19 cellular contexts compared by ENCODE assay signal in genomic region chr2:45776160-45776955, GRCh38.
A peak's percentile ranks its signal among the peaks of the same experiment; 100 is the strongest.
DNase-seq lines count a peak whose midpoint lies in the region; ATAC-seq, FAIRE-seq and TF ChIP-seq lines count a peak whose summit lies in the region.
"Had no signal": no experiment of that assay in that cellular context is flagged by ENCODE, and none has a peak within 500 bp of the region (broad histone marks: within the 10 kb centered on the region; RNA-seq: fewer than 3 reads in every experiment).

No MANE protein-coding gene starts in this region.

- peaks cover 17% of the 10 kb centered on the region for H3K27me3 Mint-ChIP-seq in nephron (ENCODE audit: low read depth)

- H3K4me1 Mint-ChIP-seq in nephron = peaks cover 19% of the 10 kb centered on the region

- intact Hi-C loops in GM12878 (cut with micrococcal nuclease; ENCODE audit: unreplicated experiment) = no loop called here

- H3K27ac ChIP-seq in BLaER1 (peak overlapping the region; percentile 78), GM12878 (ENCODE audit: control insufficient read depth, insufficient read depth) (no peak overlapping the region)
- H3K27ac ChIP-seq: SJSA1 had no signal

- TF ChIP-seq EP300 in GM12878 (IDR thresholded peaks at IDR 0.05; ENCODE audit: borderline replicate concordance in 1 of 2, control insufficient read depth in 1 of 2, low read depth in 2 of 2, low read length in 2 of 2) = no peak

- DNase-seq in HS-27A (ENCODE audit: low read depth) = peak; percentile 9
- no peak for DNase-seq in GM12878 (ENCODE audit: low read depth, low spot score)
- DNase-seq in stimulated activated naive CD4-positive, alpha-beta T cell (lab: John Stamatoyannopoulos, UW) = no peak
- DNase-seq: activated CD8-positive, alpha-beta memory T cell treated with anti-CD3 and anti-CD28 coated beads for 24 hours; cerebellar nuclear complex; endodermal cell; HCEC 1CT; NCI-H187 treated with DMSO at 0.1 percent for 48 hours; NCI-H446 treated with DMSO at 0.1 percent for 48 hours; OCI-M1 had no signal

- in situ Hi-C loops in GM12878 (cut with MboI) = loop anchor here (5.0 kb wide), 1 partner anchor 129 kb away; no protein-coding TSS in a partner anchor

- peaks cover 1% of the 10 kb centered on the region; the same call in 1 of the 2 replicates for H3K79me2 ChIP-seq in GM12878 (ENCODE audit: control insufficient read depth, insufficient read depth, low read length)

- H2AFZ ChIP-seq in GM12878 (ENCODE audit: control insufficient read depth, low read depth, low read length) = no peak overlapping the region

- H3K4me3 Mint-ChIP-seq in nephron = no peak overlapping the region
- H3K4me3 Mint-ChIP-seq: endodermal cell had no signal

- no peak for TF ChIP-seq CTCF in GM12878 (IDR thresholded peaks at IDR 0.05 in 2 of 3, conservative IDR thresholded peaks at IDR 0.05 in 1 of 3; ENCODE audit: control insufficient read depth in 2 of 3, extremely low read depth in 1 of 3, insufficient read depth in 1 of 3, low read depth in 3 of 3, low read length in 3 of 3)
- no peak for TF ChIP-seq CTCF in nephron (IDR thresholded peaks at IDR 0.05; ENCODE audit: unreplicated experiment in 3 of 3)

- H3K9ac ChIP-seq in BLaER1 (peak overlapping the region; percentile 23; the same call in 1 of the 2 replicates), GM12878 (ENCODE audit: control insufficient read depth, insufficient read depth, low read length) (no peak overlapping the region)

- BruUV-seq in GM12878 (replicated peaks; lab: Mats Ljungman, UMichigan) = no TSS peak

- H3K4me1 ChIP-seq in BLaER1 (peaks cover 100% of the 10 kb centered on the region), GM12878 (ENCODE audit: control insufficient read depth, insufficient read depth, low read length) (peaks cover 13% of the 10 kb centered on the region)

- H3K27ac Mint-ChIP-seq in nephron = peak overlapping the region in 2 of 3 experiments; percentile 10 to 44
- H3K27ac Mint-ChIP-seq: activated T-helper 2 cell treated with anti-CD3 and anti-CD28 coated beads, Interferon-gamma antibody, Interleukin-2, Interleukin-4, amounts not matched to agents 10 μg/mL and 5 μg/mL and 100 μg/mL, durations not matched to agents 14 hours and 24 hours and 36 hours; endodermal cell had no signal

- H3K36me3 ChIP-seq in BLaER1 (peaks cover 27% of the 10 kb centered on the region), GM12878 (ENCODE audit: control insufficient read depth in 2 of 2, insufficient read depth in 2 of 2, low read length in 1 of 2) (no peaks in the 10 kb centered on the region; a peak in 1 of 4 replicates)
- H3K36me3 ChIP-seq: SJSA1 had no signal

- H3K4me2 ChIP-seq in BLaER1 (peak overlapping the region; percentile 91), GM12878 (ENCODE audit: control insufficient read depth, insufficient read depth) (no peak overlapping the region)

- H3K9me3 Mint-ChIP-seq in nephron = peaks cover 4% of the 10 kb centered on the region
- H3K9me3 Mint-ChIP-seq: activated T-helper 2 cell treated with anti-CD3 and anti-CD28 coated beads, Interferon-gamma antibody, Interleukin-2, Interleukin-4, amounts not matched to agents 10 μg/mL and 5 μg/mL and 100 μg/mL, durations not matched to agents 14 hours and 24 hours and 36 hours; endodermal cell had no signal

- H3K27me3 ChIP-seq in BLaER1 = no peaks in the 10 kb centered on the region
- no peaks in the 10 kb centered on the region for H3K27me3 ChIP-seq in GM12878 (replicated peaks in 1 of 2; ENCODE audit: control insufficient read depth in 2 of 2, insufficient read depth in 2 of 2, low read length in 1 of 2)
- H3K27me3 ChIP-seq: SJSA1 had no signal

- H4K20me1 ChIP-seq in BLaER1 (peaks cover 91% of the 10 kb centered on the region), GM12878 (ENCODE audit: control insufficient read depth, insufficient read depth) (no peaks in the 10 kb centered on the region)

- no peak overlapping the region for H3K4me3 ChIP-seq in BLaER1
- no peak overlapping the region for H3K4me3 ChIP-seq in GM12878
- H3K4me3 ChIP-seq: SJSA1 had no signal

- H3K9me3 ChIP-seq in BLaER1 (peaks cover 7% of the 10 kb centered on the region; the same call in 1 of the 2 replicates), GM12878 (replicated peaks; ENCODE audit: control insufficient read depth, insufficient read depth, low read length) (no peaks in the 10 kb centered on the region; the same call in 2 of the 3 replicates)
- H3K9me3 ChIP-seq: SJSA1 had no signal

- RAD21 ChIA-PET in GM12878 (lab: Charles Lee; ENCODE audit: unreplicated experiment) = interaction anchor here (0.7 to 1.5 kb wide), 3 partner anchors 113 to 159 kb away, joined by 3 to 4 read pairs (median 3); no protein-coding TSS in a partner anchor

- no peak for TF ChIP-seq POLR2A in GM12878 (IDR thresholded peaks at IDR 0.05; ENCODE audit: low read depth, low read length)

- POLR2A ChIA-PET in GM12878 (lab: Charles Lee) = no interaction called here

- SMC1A ChIA-PET in GM12878 (lab: Charles Lee; ENCODE audit: uncharacterized antibody, unreplicated experiment) = interaction anchor here (0.7 to 5.4 kb wide), 4 partner anchors 13 to 132 kb away, joined by 3 to 33 read pairs (median 6); no protein-coding TSS in a partner anchor

- CTCF ChIA-PET in GM12878 (lab: Yijun Ruan, JAX) = interaction anchor here (4.8 to 6.3 kb wide), 2 partner anchors 47 to 123 kb away, joined by 37 to 98 read pairs; partner anchors contain the start of gene PRKCE

- H3K36me3 Mint-ChIP-seq in nephron (ENCODE audit: low read depth) = no peaks in the 10 kb centered on the region

- WGBS in GM12878 (ENCODE audit: insufficient coverage, insufficient replicate concordance, low lambda C conversion rate, missing lambda C conversion rate) = 34% methylated on average over 7 of the region's 7 CpGs

- ATAC-seq in GM12878 = no peak
- ATAC-seq in GM19463 (IDR thresholded peaks at IDR 0.05; ENCODE audit: unreplicated experiment) = no peak
- ATAC-seq in GM21360 (IDR thresholded peaks at IDR 0.05; ENCODE audit: unreplicated experiment) = no peak
- no peak for ATAC-seq in HG02763 (IDR thresholded peaks at IDR 0.05; ENCODE audit: unreplicated experiment)
- ATAC-seq: activated CD4-positive, CD25-positive, alpha-beta regulatory T cell treated with anti-CD3 and anti-CD28 coated beads, Interleukin-2, amount 50 U/mL, for 24 hours had no signal

- no peak for FAIRE-seq in GM12878 (lab: Jason Lieb, UNC)
- FAIRE-seq: frontal cortex had no signal

- TF ChIP-seq RAD21 in GM12878 (IDR thresholded peaks at IDR 0.05; ENCODE audit: insufficient read depth, low read depth, low read length) = no peak

TF ChIP-seq in GM12878, 131 proteins besides CTCF, POLR2A, EP300 and RAD21:
- TF ChIP-seq SPI1 (IDR thresholded peaks at IDR 0.05; ENCODE audit: borderline replicate concordance, insufficient read depth, low read depth, low read length) (peak; percentile 74), IKZF1 (conservative IDR thresholded peaks at IDR 0.05) (peak; percentile 37)
- TF ChIP-seq, protein P1, sequence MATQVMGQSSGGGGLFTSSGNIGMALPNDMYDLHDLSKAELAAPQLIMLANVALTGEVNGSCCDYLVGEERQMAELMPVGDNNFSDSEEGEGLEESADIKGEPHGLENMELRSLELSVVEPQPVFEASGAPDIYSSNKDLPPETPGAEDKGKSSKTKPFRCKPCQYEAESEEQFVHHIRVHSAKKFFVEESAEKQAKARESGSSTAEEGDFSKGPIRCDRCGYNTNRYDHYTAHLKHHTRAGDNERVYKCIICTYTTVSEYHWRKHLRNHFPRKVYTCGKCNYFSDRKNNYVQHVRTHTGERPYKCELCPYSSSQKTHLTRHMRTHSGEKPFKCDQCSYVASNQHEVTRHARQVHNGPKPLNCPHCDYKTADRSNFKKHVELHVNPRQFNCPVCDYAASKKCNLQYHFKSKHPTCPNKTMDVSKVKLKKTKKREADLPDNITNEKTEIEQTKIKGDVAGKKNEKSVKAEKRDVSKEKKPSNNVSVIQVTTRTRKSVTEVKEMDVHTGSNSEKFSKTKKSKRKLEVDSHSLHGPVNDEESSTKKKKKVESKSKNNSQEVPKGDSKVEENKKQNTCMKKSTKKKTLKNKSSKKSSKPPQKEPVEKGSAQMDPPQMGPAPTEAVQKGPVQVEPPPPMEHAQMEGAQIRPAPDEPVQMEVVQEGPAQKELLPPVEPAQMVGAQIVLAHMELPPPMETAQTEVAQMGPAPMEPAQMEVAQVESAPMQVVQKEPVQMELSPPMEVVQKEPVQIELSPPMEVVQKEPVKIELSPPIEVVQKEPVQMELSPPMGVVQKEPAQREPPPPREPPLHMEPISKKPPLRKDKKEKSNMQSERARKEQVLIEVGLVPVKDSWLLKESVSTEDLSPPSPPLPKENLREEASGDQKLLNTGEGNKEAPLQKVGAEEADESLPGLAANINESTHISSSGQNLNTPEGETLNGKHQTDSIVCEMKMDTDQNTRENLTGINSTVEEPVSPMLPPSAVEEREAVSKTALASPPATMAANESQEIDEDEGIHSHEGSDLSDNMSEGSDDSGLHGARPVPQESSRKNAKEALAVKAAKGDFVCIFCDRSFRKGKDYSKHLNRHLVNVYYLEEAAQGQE (IDR thresholded peaks at IDR 0.05; ENCODE audit: low read depth, low read length) = no peak
